Comparison of ENCODE assay signal across 14 cellular contexts in genomic region chr16:74991593-74992403, GRCh38. TPM values are rescaled to one million over a fixed set of nuclear protein-coding genes. Genes with fewer than 3 reads are reported as not detected.
A peak's percentile ranks its signal among the peaks of the same experiment; 100 is the strongest.
DNase-seq lines count a peak whose midpoint lies in the region; ATAC-seq, FAIRE-seq and TF ChIP-seq lines count a peak whose summit lies in the region.
"Had no signal": no experiment of that assay in that cellular context is flagged by ENCODE, and none has a peak within 500 bp of the region (broad histone marks: within the 10 kb centered on the region; RNA-seq: fewer than 3 reads in every experiment).

No MANE protein-coding gene starts in this region.

- POLR2A ChIA-PET in HepG2 (lab: Yijun Ruan, JAX): interaction anchor here (0.6 to 2.8 kb wide), 20 partner anchors 9 to 138 kb away, joined by 3 to 27 read pairs (median 6); partner anchors contain the start of gene LDHD

- H3K27me3 ChIP-seq in colonic mucosa: no peaks in the 10 kb centered on the region
- no peaks in the 10 kb centered on the region for H3K27me3 ChIP-seq in HepG2 (ENCODE audit: control insufficient read depth in 1 of 2, insufficient read depth in 2 of 2, low read length in 2 of 2)

- H3K79me2 ChIP-seq in HepG2 (ENCODE audit: insufficient read depth, low read length): no peaks in the 10 kb centered on the region

- in situ Hi-C loops in HepG2 (cut with HindIII; ENCODE audit: extremely low pct_ligation_motif_present, low pct_unique_long_range_greater_than_20kb): loop anchor here (10.0 kb wide), 1 partner anchor 113 kb away; no protein-coding TSS in a partner anchor

- TF ChIP-seq CTCF in colonic mucosa (IDR thresholded peaks at IDR 0.05) (no peak), HepG2 (CRISPR knock-in tag; IDR thresholded peaks at IDR 0.05) (no peak)

- H3K9me3 ChIP-seq in colonic mucosa (no peaks in the 10 kb centered on the region), HepG2 (ENCODE audit: low read length) (no peaks in the 10 kb centered on the region)

- intact Hi-C loops in colonic mucosa (cut with DNase I) (no loop called here), HepG2 (cut with micrococcal nuclease; ENCODE audit: unreplicated experiment) (loop anchor here (2.0 kb wide), 1 partner anchor 79 kb away; no protein-coding TSS in a partner anchor)

- TSS peak; percentile 97 for BruUV-seq in HepG2 (replicated peaks; lab: Mats Ljungman, UMichigan)

- peaks cover 10% of the 10 kb centered on the region for H3K4me1 ChIP-seq in colonic mucosa
- H3K4me1 ChIP-seq in HepG2 (ENCODE audit: insufficient read depth, low read length): peaks cover 98% of the 10 kb centered on the region

- peak; percentile 93 for ATAC-seq in HepG2
- no peak for ATAC-seq in stimulated activated effector memory CD8-positive, alpha-beta T cell treated with anti-CD3 and anti-CD28 coated beads, Interleukin-12 subunit alpha, Interleukin-12 subunit beta, amount 100 ng/mL, for 72 hours

- H3K4me2 ChIP-seq in HepG2 (ENCODE audit: low read depth, low read length): peak overlapping the region; percentile 98
- H3K4me2 ChIP-seq: PC-9 had no signal

- H3K27ac ChIP-seq in colonic mucosa (peak overlapping the region; percentile 1), HepG2 (ENCODE audit: extremely low read length, insufficient read depth, low read length) (peak overlapping the region; percentile 98)
- H3K27ac ChIP-seq: PC-9 had no signal

- DNase-seq in HuH-7 (ENCODE audit: low spot score) (peak; percentile 77), colonic mucosa (peak; percentile 22), HepG2 (ENCODE audit: low spot score) (peak; percentile 100), DMS79 (lab: John Stamatoyannopoulos, UW) (no peak), KG1 (lab: John Stamatoyannopoulos, UW) (no peak), DMS 273 (lab: John Stamatoyannopoulos, UW; ENCODE audit: unreplicated experiment) (no peak), NOMO-1 treated with dmso at 0.1 percent for 144 hours (lab: John Stamatoyannopoulos, UW; ENCODE audit: unreplicated experiment) (no peak)
- DNase-seq in stimulated activated effector memory CD8-positive, alpha-beta T cell treated with anti-CD3 and anti-CD28 coated beads, Interleukin-12 subunit alpha, Interleukin-12 subunit beta, amount 100 ng/mL, for 72 hours (ENCODE audit: low spot score in 2 of 2): no peak
- DNase-seq: activated CD8-positive, alpha-beta memory T cell treated with anti-CD3 and anti-CD28 coated beads, Interleukin-2, amount 50 U/mL, for 4 hours; aorta; PC-9; T1000 had no signal

- no peaks in the 10 kb centered on the region for H3K36me3 Mint-ChIP-seq in stimulated activated effector memory CD8-positive, alpha-beta T cell treated with anti-CD3 and anti-CD28 coated beads, Interleukin-12 subunit alpha, Interleukin-12 subunit beta, amount 100 ng/mL, for 72 hours

- no peaks in the 10 kb centered on the region for H4K20me1 ChIP-seq in HepG2 (ENCODE audit: insufficient read depth, low read length)

- H3K9me3 Mint-ChIP-seq in stimulated activated effector memory CD8-positive, alpha-beta T cell treated with anti-CD3 and anti-CD28 coated beads, Interleukin-12 subunit alpha, Interleukin-12 subunit beta, amount 100 ng/mL, for 72 hours: no peaks in the 10 kb centered on the region

- no peak overlapping the region for H2AFZ ChIP-seq in HepG2 (ENCODE audit: low read length)
- H2AFZ ChIP-seq: PC-9 had no signal

- FAIRE-seq in HepG2 (lab: Jason Lieb, UNC): peak; percentile 95
- FAIRE-seq: endothelial cell of umbilical vein, G401.6 had no signal

- H3K4me3 Mint-ChIP-seq in stimulated activated effector memory CD8-positive, alpha-beta T cell treated with anti-CD3 and anti-CD28 coated beads, Interleukin-12 subunit alpha, Interleukin-12 subunit beta, amount 100 ng/mL, for 72 hours: no peak overlapping the region

- TF ChIP-seq EP300 in HepG2 (IDR thresholded peaks at IDR 0.05; ENCODE audit: low read depth in 2 of 2, low read length in 2 of 2) (peak; percentile 54 to 97; a peak in 3 of 4 replicates), HepG2 (CRISPR knock-in tag; IDR thresholded peaks at IDR 0.05; ENCODE audit: borderline replicate concordance) (peak; percentile 68; the same call in 1 of the 2 replicates)

- no peaks in the 10 kb centered on the region for H3K4me1 Mint-ChIP-seq in stimulated activated effector memory CD8-positive, alpha-beta T cell treated with anti-CD3 and anti-CD28 coated beads, Interleukin-12 subunit alpha, Interleukin-12 subunit beta, amount 100 ng/mL, for 72 hours

- H3K36me3 ChIP-seq in colonic mucosa (no peaks in the 10 kb centered on the region), HepG2 (replicated peaks in 1 of 2; ENCODE audit: control insufficient read depth in 1 of 2, insufficient read depth in 2 of 2, low read length in 2 of 2) (no peaks in the 10 kb centered on the region)

- CTCF ChIA-PET in HepG2 (lab: Yijun Ruan, JAX; ENCODE audit: low intra/inter-chr PET ratio, low total read pairs): no interaction called here

- peak overlapping the region in 1 of 2 donors; percentile 62 for H3K9ac ChIP-seq in colonic mucosa (ENCODE audit: low read depth in 2 of 2, low read length in 2 of 2)
- H3K9ac ChIP-seq in HepG2 (ENCODE audit: insufficient read depth, low read depth, low read length): peak overlapping the region; percentile 86

- TF ChIP-seq POLR2A in HepG2 (IDR thresholded peaks at IDR 0.05; ENCODE audit: insufficient read depth in 1 of 2, low read depth in 2 of 2, low read length in 2 of 2): peak; percentile 46 to 50; a peak in 3 of 4 replicates

- peak overlapping the region; percentile 40 for H3K27ac Mint-ChIP-seq in stimulated activated effector memory CD8-positive, alpha-beta T cell treated with anti-CD3 and anti-CD28 coated beads, Interleukin-12 subunit alpha, Interleukin-12 subunit beta, amount 100 ng/mL, for 72 hours

- 0 out of 2 replicates have a peak, but pooled peaks have one; percentile 19 for TF ChIP-seq RAD21 in HepG2 (CRISPR knock-in tag; IDR thresholded peaks at IDR 0.05)

- WGBS in HepG2 (ENCODE audit: low lambda C conversion rate): under 1% methylated on average over 13 of the region's 13 CpGs

- no peak overlapping the region for H3K4me3 ChIP-seq in colonic mucosa
- peak overlapping the region; percentile 53 to 66 (median 61) for H3K4me3 ChIP-seq in HepG2 (replicated peaks in 1 of 3; ENCODE audit: insufficient read depth in 1 of 3, low read depth in 2 of 3, low read length in 3 of 3)
- H3K4me3 ChIP-seq: PC-9 had no signal

TF ChIP-seq in HepG2, 621 proteins besides CTCF, POLR2A, EP300 and RAD21 (continues in another document):
- TF ChIP-seq KLF16 (CRISPR knock-in tag; IDR thresholded peaks at IDR 0.05) (peak in 1 of 2 experiments; percentile 73; a peak in 2 of 4 replicates), ATRX (CRISPR knock-in tag; IDR thresholded peaks at IDR 0.05; ENCODE audit: borderline replicate concordance) (no peak), ZNF317 (CRISPR knock-in tag; IDR thresholded peaks at IDR 0.05) (no peak)

RNA-seq across cellular contexts. Expression of gene WDR59, which starts 6.9 kb away (rescaled TPM):
- total RNA-seq in colonic mucosa (10 to 100 TPM; 46.5 to 48.3 TPM), HepG2 (2016; rRNA removed; fragmentation: Illumina TruSeq; extraction: Trizol) (59.6 and 65.2 TPM in 2 replicates)
- 39.7 and 43.0 TPM in 2 replicates for total RNA-seq in HepG2 (2016; cell fraction: cytosol; rRNA removed; fragmentation: Illumina TruSeq; extraction: Trizol; ENCODE audit: low read depth)
- total RNA-seq in HepG2 (2016; cell fraction: insoluble cytoplasmic fraction; rRNA removed; fragmentation: Illumina TruSeq; extraction: Trizol): 53.3 and 75.1 TPM in 2 replicates
- total RNA-seq in HepG2 (2016; cell fraction: membrane; rRNA removed; fragmentation: Illumina TruSeq; extraction: Trizol): 30.0 and 33.1 TPM in 2 replicates
- total RNA-seq in HepG2 (2016; cell fraction: nucleus; rRNA removed; fragmentation: Illumina TruSeq; extraction: Trizol): 99.3 and 116 TPM in 2 replicates
- polyA plus RNA-seq in HepG2 (2011; rRNA removed): 305 and 306 TPM in 2 replicates
- polyA plus RNA-seq in HepG2 (2011; cell fraction: cytosol; rRNA removed): 138 and 145 TPM in 2 replicates
- polyA plus RNA-seq in HepG2 (2011; cell fraction: nucleus; rRNA removed): 679 and 865 TPM in 2 replicates
- 137 and 153 TPM in 2 replicates for polyA plus RNA-seq in HepG2 (2012)
- polyA plus RNA-seq in HepG2 (2016; cell fraction: cytosol; fragmentation: Illumina TruSeq; extraction: Trizol; ENCODE audit: low read depth): 19.6 and 23.0 TPM in 2 replicates
- 81.5 and 84.5 TPM in 2 replicates for polyA plus RNA-seq in HepG2 (2016; cell fraction: insoluble cytoplasmic fraction; fragmentation: Illumina TruSeq; extraction: Trizol; ENCODE audit: low read depth)
- polyA plus RNA-seq in HepG2 (2016; cell fraction: membrane; fragmentation: Illumina TruSeq; extraction: Trizol; ENCODE audit: low read depth): 29.2 and 35.3 TPM in 2 replicates
- polyA plus RNA-seq in HepG2 (2016; cell fraction: nucleus; fragmentation: Illumina TruSeq; extraction: Trizol; ENCODE audit: insufficient read depth, low read depth): 510 and 518 TPM in 2 replicates
- polyA minus RNA-seq in HepG2 (2011; rRNA and poly(A)+ RNA removed; ENCODE audit: low replicate concordance): 88.4 and 308 TPM in 2 replicates
- polyA minus RNA-seq in HepG2 (2011; cell fraction: cytosol; rRNA and poly(A)+ RNA removed): 73.9 and 99.1 TPM in 2 replicates
- polyA minus RNA-seq in HepG2 (2011; cell fraction: nucleus; rRNA and poly(A)+ RNA removed): 316 and 324 TPM in 2 replicates

RNA-seq across cellular contexts. Expression of gene ZNRF1, which starts 7.0 kb away (rescaled TPM):
- total RNA-seq in colonic mucosa (10 to 100 TPM; 27.7 to 29.7 TPM), HepG2 (2016; rRNA removed; fragmentation: Illumina TruSeq; extraction: Trizol) (32.3 and 43.9 TPM in 2 replicates)
- total RNA-seq in HepG2 (2016; cell fraction: cytosol; rRNA removed; fragmentation: Illumina TruSeq; extraction: Trizol; ENCODE audit: low read depth): 46.2 and 52.2 TPM in 2 replicates
- 26.3 and 43.8 TPM in 2 replicates for total RNA-seq in HepG2 (2016; cell fraction: insoluble cytoplasmic fraction; rRNA removed; fragmentation: Illumina TruSeq; extraction: Trizol)
- total RNA-seq in HepG2 (2016; cell fraction: membrane; rRNA removed; fragmentation: Illumina TruSeq; extraction: Trizol): 73.9 and 84.0 TPM in 2 replicates
- total RNA-seq in HepG2 (2016; cell fraction: nucleus; rRNA removed; fragmentation: Illumina TruSeq; extraction: Trizol): 34.9 and 38.5 TPM in 2 replicates
- 57.8 and 58.7 TPM in 2 replicates for polyA plus RNA-seq in HepG2 (2011; rRNA removed)
- 49.3 and 50.7 TPM in 2 replicates for polyA plus RNA-seq in HepG2 (2011; cell fraction: cytosol; rRNA removed)
- polyA plus RNA-seq in HepG2 (2011; cell fraction: nucleus; rRNA removed): 53.8 and 60.6 TPM in 2 replicates
- 60.3 and 61.1 TPM in 2 replicates for polyA plus RNA-seq in HepG2 (2012)
- polyA plus RNA-seq in HepG2 (2016; cell fraction: cytosol; fragmentation: Illumina TruSeq; extraction: Trizol; ENCODE audit: low read depth): 58.2 and 74.1 TPM in 2 replicates
- 57.0 and 68.2 TPM in 2 replicates for polyA plus RNA-seq in HepG2 (2016; cell fraction: insoluble cytoplasmic fraction; fragmentation: Illumina TruSeq; extraction: Trizol; ENCODE audit: low read depth)
- 93.8 and 103 TPM in 2 replicates for polyA plus RNA-seq in HepG2 (2016; cell fraction: membrane; fragmentation: Illumina TruSeq; extraction: Trizol; ENCODE audit: low read depth)
- polyA plus RNA-seq in HepG2 (2016; cell fraction: nucleus; fragmentation: Illumina TruSeq; extraction: Trizol; ENCODE audit: insufficient read depth, low read depth): 95.3 and 97.7 TPM in 2 replicates
- 21.3 and 56.1 TPM in 2 replicates for polyA minus RNA-seq in HepG2 (2011; rRNA and poly(A)+ RNA removed; ENCODE audit: low replicate concordance)
- 36.5 and 37.9 TPM in 2 replicates for polyA minus RNA-seq in HepG2 (2011; cell fraction: cytosol; rRNA and poly(A)+ RNA removed)
- 56.4 and 57.4 TPM in 2 replicates for polyA minus RNA-seq in HepG2 (2011; cell fraction: nucleus; rRNA and poly(A)+ RNA removed)

Comparison
In these comparisons a context has a peak if more than half of its experiments do, and no peak if none do; other contexts are left out.
1. DNase-seq: peak in HuH-7 (single experiment), colonic mucosa (single experiment) and HepG2 (single experiment); none in stimulated activated effector memory CD8-positive, alpha-beta T cell treated with anti-CD3 and anti-CD28 coated beads, Interleukin-12 subunit alpha, Interleukin-12 subunit beta, amount 100 ng/mL, for 72 hours (0 of 2), DMS79 (single experiment), KG1 (single experiment), DMS 273 (single experiment) and NOMO-1 treated with dmso at 0.1 percent for 144 hours (single experiment).